In the genomic region with DNA sequence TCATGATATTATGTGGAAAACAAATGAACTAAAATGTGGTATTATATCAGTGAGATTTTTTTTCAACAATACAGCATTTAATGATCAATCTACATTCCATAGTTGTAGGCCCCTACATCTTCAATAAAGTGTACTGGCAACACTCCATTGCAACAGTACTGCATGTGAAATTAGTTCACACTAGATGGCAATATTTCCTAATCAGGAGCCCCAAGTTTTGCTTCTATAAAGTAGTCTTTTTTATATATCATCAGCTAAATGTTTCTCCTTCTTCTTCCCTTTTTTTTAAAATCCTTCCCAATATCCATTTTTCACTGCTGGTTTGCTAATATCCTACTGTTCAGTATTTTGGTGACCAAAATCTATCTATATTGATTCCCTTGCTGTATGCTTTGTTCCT, we compare ENCODE assay signal across 1 cellular context.
TF ChIP-seq lines count a peak whose summit lies in the region.

No MANE protein-coding gene starts in this region.

TF ChIP-seq in GM23338, 12 proteins besides CTCF, POLR2A, EP300 and RAD21 (continued from another document):
- TF ChIP-seq, protein P1, sequence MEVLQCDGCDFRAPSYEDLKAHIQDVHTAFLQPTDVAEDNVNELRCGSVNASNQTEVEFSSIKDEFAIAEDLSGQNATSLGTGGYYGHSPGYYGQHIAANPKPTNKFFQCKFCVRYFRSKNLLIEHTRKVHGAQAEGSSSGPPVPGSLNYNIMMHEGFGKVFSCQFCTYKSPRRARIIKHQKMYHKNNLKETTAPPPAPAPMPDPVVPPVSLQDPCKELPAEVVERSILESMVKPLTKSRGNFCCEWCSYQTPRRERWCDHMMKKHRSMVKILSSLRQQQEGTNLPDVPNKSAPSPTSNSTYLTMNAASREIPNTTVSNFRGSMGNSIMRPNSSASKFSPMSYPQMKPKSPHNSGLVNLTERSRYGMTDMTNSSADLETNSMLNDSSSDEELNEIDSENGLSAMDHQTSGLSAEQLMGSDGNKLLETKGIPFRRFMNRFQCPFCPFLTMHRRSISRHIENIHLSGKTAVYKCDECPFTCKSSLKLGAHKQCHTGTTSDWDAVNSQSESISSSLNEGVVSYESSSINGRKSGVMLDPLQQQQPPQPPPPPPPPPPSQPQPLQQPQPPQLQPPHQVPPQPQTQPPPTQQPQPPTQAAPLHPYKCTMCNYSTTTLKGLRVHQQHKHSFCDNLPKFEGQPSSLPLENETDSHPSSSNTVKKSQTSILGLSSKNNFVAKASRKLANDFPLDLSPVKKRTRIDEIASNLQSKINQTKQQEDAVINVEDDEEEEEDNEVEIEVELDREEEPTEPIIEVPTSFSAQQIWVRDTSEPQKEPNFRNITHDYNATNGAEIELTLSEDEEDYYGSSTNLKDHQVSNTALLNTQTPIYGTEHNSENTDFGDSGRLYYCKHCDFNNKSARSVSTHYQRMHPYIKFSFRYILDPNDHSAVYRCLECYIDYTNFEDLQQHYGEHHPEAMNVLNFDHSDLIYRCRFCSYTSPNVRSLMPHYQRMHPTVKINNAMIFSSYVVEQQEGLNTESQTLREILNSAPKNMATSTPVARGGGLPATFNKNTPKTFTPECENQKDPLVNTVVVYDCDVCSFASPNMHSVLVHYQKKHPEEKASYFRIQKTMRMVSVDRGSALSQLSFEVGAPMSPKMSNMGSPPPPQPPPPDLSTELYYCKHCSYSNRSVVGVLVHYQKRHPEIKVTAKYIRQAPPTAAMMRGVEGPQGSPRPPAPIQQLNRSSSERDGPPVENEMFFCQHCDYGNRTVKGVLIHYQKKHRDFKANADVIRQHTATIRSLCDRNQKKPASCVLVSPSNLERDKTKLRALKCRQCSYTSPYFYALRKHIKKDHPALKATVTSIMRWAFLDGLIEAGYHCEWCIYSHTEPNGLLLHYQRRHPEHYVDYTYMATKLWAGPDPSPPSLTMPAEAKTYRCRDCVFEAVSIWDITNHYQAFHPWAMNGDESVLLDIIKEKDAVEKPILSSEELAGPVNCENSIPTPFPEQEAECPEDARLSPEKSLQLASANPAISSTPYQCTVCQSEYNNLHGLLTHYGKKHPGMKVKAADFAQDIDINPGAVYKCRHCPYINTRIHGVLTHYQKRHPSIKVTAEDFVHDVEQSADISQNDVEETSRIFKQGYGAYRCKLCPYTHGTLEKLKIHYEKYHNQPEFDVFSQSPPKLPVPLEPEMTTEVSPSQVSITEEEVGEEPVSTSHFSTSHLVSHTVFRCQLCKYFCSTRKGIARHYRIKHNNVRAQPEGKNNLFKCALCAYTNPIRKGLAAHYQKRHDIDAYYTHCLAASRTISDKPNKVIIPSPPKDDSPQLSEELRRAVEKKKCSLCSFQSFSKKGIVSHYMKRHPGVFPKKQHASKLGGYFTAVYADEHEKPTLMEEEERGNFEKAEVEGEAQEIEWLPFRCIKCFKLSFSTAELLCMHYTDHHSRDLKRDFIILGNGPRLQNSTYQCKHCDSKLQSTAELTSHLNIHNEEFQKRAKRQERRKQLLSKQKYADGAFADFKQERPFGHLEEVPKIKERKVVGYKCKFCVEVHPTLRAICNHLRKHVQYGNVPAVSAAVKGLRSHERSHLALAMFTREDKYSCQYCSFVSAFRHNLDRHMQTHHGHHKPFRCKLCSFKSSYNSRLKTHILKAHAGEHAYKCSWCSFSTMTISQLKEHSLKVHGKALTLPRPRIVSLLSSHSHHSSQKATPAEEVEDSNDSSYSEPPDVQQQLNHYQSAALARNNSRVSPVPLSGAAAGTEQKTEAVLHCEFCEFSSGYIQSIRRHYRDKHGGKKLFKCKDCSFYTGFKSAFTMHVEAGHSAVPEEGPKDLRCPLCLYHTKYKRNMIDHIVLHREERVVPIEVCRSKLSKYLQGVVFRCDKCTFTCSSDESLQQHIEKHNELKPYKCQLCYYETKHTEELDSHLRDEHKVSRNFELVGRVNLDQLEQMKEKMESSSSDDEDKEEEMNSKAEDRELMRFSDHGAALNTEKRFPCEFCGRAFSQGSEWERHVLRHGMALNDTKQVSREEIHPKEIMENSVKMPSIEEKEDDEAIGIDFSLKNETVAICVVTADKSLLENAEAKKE (CRISPR knock-in tag; IDR thresholded peaks at IDR 0.05) = no peak
- TF ChIP-seq ZNF331 (CRISPR knock-in tag; IDR thresholded peaks at IDR 0.05; ENCODE audit: low read depth) (no peak), STAT1 (IDR thresholded peaks at IDR 0.05; ENCODE audit: unreplicated experiment) (no peak), EZH2 (IDR thresholded peaks at IDR 0.05; ENCODE audit: low read depth, unreplicated experiment) (no peak), EZH2phosphoT487 (IDR thresholded peaks at IDR 0.05; ENCODE audit: unreplicated experiment) (no peak), REST (IDR thresholded peaks at IDR 0.05; ENCODE audit: unreplicated experiment) (no peak)
TF ChIP-seq in GM23338: peak in this region for 0.
